8 cellular contexts compared by ENCODE assay signal in genomic region chr17:75632863-75633483, GRCh38. TPM values are rescaled to one million over a fixed set of nuclear protein-coding genes. Genes with fewer than 3 reads are reported as not detected.
DNase-seq lines count a peak whose midpoint lies in the region; TF ChIP-seq lines count a peak whose summit lies in the region.

SMIM5 (plus strand) TSS chr17:75633434; CDS start chr17:75640202, 6,768 bp downstream.

- intact Hi-C loops in left ventricle myocardium inferior (cut with micrococcal nuclease) = loop anchor here (5.0 kb wide), 1 partner anchor 119 kb away; no protein-coding TSS in a partner anchor

- no peak within 1 kb of the TSS for H3K4me3 Mint-ChIP-seq in T-helper 2 cell treated with Interferon-gamma antibody and Interleukin-4, amounts not matched to agents 5 μg/mL and 100 μg/mL, for 36 hours
- H3K4me3 Mint-ChIP-seq in progenitor cell of endocrine pancreas (ENCODE audit: low read depth) (peak within 1 kb of the TSS; percentile 69), type B pancreatic cell (peak within 1 kb of the TSS; percentile 86)

- H3K9me3 ChIP-seq in Loucy (ENCODE audit: insufficient read depth, low read depth, low read length) (no peaks in the 10 kb centered on the region), left ventricle myocardium inferior (replicated peaks) (no peaks in the 10 kb centered on the region)

- no peaks in the 10 kb centered on the region for H3K9me2 ChIP-seq in Loucy (replicated peaks; ENCODE audit: low read depth, low read length)

- no peaks in the 10 kb centered on the region for H3K27me3 Mint-ChIP-seq in T-helper 2 cell treated with Interferon-gamma antibody and Interleukin-4, amounts not matched to agents 5 μg/mL and 100 μg/mL, for 36 hours (ENCODE audit: low read depth)
- H3K27me3 Mint-ChIP-seq in progenitor cell of endocrine pancreas (no peaks in the 10 kb centered on the region), type B pancreatic cell (no peaks in the 10 kb centered on the region)

- H3K4me2 ChIP-seq in Loucy (ENCODE audit: low read depth, low read length, poor library complexity, severe bottlenecking) = peak within 1 kb of the TSS; percentile 27

- H3K4me3 ChIP-seq in Loucy (ENCODE audit: low read length, poor library complexity, severe bottlenecking) (no peak within 1 kb of the TSS), left ventricle myocardium inferior (peak within 1 kb of the TSS; percentile 64)

- H3K79me2 ChIP-seq in Loucy (ENCODE audit: insufficient read depth, low read length) = no peaks in the 10 kb centered on the region

- H3K9ac ChIP-seq in Loucy (ENCODE audit: low read depth, low read length, poor library complexity, severe bottlenecking) = no peak within 1 kb of the TSS

- H3K9me3 Mint-ChIP-seq in T-helper 2 cell treated with Interferon-gamma antibody and Interleukin-4, amounts not matched to agents 5 μg/mL and 100 μg/mL, for 36 hours = no peaks in the 10 kb centered on the region
- H3K9me3 Mint-ChIP-seq in progenitor cell of endocrine pancreas (ENCODE audit: low read depth) = no peaks in the 10 kb centered on the region
- H3K9me3 Mint-ChIP-seq in type B pancreatic cell = no peaks in the 10 kb centered on the region

- peaks cover 13% of the 10 kb centered on the region for H3K4me1 ChIP-seq in Loucy (ENCODE audit: insufficient read depth, low read length, poor library complexity, severe bottlenecking)
- H3K4me1 ChIP-seq in left ventricle myocardium inferior = peaks cover 55% of the 10 kb centered on the region

- peak within 1 kb of the TSS; percentile 31 for H3K27ac Mint-ChIP-seq in T-helper 2 cell treated with Interferon-gamma antibody and Interleukin-4, amounts not matched to agents 5 μg/mL and 100 μg/mL, for 36 hours
- H3K27ac Mint-ChIP-seq in progenitor cell of endocrine pancreas = peak within 1 kb of the TSS; percentile 82
- peak within 1 kb of the TSS; percentile 88 for H3K27ac Mint-ChIP-seq in type B pancreatic cell

- H3K27me3 ChIP-seq in Loucy (ENCODE audit: insufficient read depth, low read length, poor library complexity, severe bottlenecking) = no peaks in the 10 kb centered on the region
- H3K27me3 ChIP-seq in left ventricle myocardium inferior (ENCODE audit: low read depth) = no peaks in the 10 kb centered on the region

- H3K27ac ChIP-seq in left ventricle myocardium inferior (replicated peaks) = peak within 1 kb of the TSS; percentile 92

- H4K20me1 ChIP-seq in Loucy (ENCODE audit: insufficient read depth, low read length, poor library complexity, severe bottlenecking) = no peaks in the 10 kb centered on the region

- H3F3A ChIP-seq in Loucy (ENCODE audit: low read depth) = no peaks in the 10 kb centered on the region

- DNase-seq in NCI-H1105 treated with DMSO at 0.1 percent for 48 hours (lab: John Stamatoyannopoulos, UW) = peak; percentile 16
- DNase-seq in NCI-H1105 (lab: John Stamatoyannopoulos, UW) = no peak
- DNase-seq in T-helper 2 cell treated with Interferon-gamma antibody and Interleukin-4, amounts not matched to agents 5 μg/mL and 100 μg/mL, for 36 hours (ENCODE audit: low spot score) = peak; percentile 66
- DNase-seq in anterior cingulate cortex (lab: John Stamatoyannopoulos, UW) = peak in 57 of 58 donors; percentile 51 to 99 (median 92)
- peak; percentile 87 for DNase-seq in left ventricle myocardium inferior
- peak; percentile 81 for DNase-seq in progenitor cell of endocrine pancreas (ENCODE audit: low spot score, unreplicated experiment)
- peak; percentile 89 for DNase-seq in type B pancreatic cell (ENCODE audit: extremely low spot score, unreplicated experiment)

- no peaks in the 10 kb centered on the region for H3K36me3 ChIP-seq in Loucy (ENCODE audit: insufficient read depth, low read length)
- H3K36me3 ChIP-seq in left ventricle myocardium inferior = peaks cover 3% of the 10 kb centered on the region

- H2AFZ ChIP-seq in Loucy (ENCODE audit: low read length) = no peak within 1 kb of the TSS

- TF ChIP-seq CTCF in Loucy (conservative IDR thresholded peaks at IDR 0.05; ENCODE audit: low read length) (peak; percentile 87), left ventricle myocardium inferior (IDR thresholded peaks at IDR 0.05; ENCODE audit: borderline replicate concordance) (peak; percentile 99), progenitor cell of endocrine pancreas (IDR thresholded peaks at IDR 0.05; ENCODE audit: unreplicated experiment) (peak; percentile 98), type B pancreatic cell (conservative IDR thresholded peaks at IDR 0.05) (peak; percentile 99)

- H3K36me3 Mint-ChIP-seq in T-helper 2 cell treated with Interferon-gamma antibody and Interleukin-4, amounts not matched to agents 5 μg/mL and 100 μg/mL, for 36 hours (ENCODE audit: low read depth) = no peaks in the 10 kb centered on the region
- no peaks in the 10 kb centered on the region for H3K36me3 Mint-ChIP-seq in progenitor cell of endocrine pancreas (ENCODE audit: insufficient read depth)
- H3K36me3 Mint-ChIP-seq in type B pancreatic cell = no peaks in the 10 kb centered on the region

- H3K4me1 Mint-ChIP-seq in T-helper 2 cell treated with Interferon-gamma antibody and Interleukin-4, amounts not matched to agents 5 μg/mL and 100 μg/mL, for 36 hours (ENCODE audit: low read depth) = peaks cover 1% of the 10 kb centered on the region
- H3K4me1 Mint-ChIP-seq in progenitor cell of endocrine pancreas (ENCODE audit: low read depth) (peaks cover 14% of the 10 kb centered on the region), type B pancreatic cell (ENCODE audit: unreplicated experiment) (peaks cover 13% of the 10 kb centered on the region)

RNA-seq across cellular contexts. Expression of gene SMIM5, which starts in this region (rescaled TPM):
- total RNA-seq in left ventricle myocardium inferior (14.0 TPM), progenitor cell of endocrine pancreas (3.3 and 4.4 TPM in 2 replicates), type B pancreatic cell (ENCODE audit: low replicate concordance) (9.3 and 17.7 TPM in 2 replicates)

Comparison
In these comparisons a context has a peak if more than half of its experiments do, and no peak if none do; other contexts are left out.
1. H3K27ac Mint-ChIP-seq: peak in every context shown above with its lines; median percentile 88 in type B pancreatic cell; 82 in progenitor cell of endocrine pancreas; 31 in T-helper 2 cell treated with Interferon-gamma antibody and Interleukin-4, amounts not matched to agents 5 μg/mL and 100 μg/mL, for 36 hours.